1 cellular context compared by ENCODE assay signal in the genomic region with DNA sequence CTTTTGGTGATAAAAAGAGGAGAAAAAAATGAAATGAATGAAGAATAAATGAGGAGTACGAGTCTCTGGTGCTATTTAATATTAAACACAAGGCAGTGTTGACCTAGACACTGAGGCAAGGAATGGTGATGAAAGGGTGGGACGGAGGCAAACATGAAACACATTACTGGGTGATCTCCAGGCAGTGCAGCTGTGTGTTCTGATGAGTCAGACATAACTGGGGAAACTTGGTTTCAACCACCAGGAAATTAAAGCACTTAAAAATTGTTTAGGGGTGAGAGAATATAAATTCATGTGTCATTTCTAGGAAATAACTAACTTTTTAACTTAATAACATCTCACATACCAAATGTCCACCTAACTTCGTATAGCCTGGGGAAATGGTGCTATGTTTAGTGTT.
TF ChIP-seq lines count a peak whose summit lies in the region.

No MANE protein-coding gene starts in this region.

TF ChIP-seq in endothelial cell of umbilical vein, 7 proteins besides CTCF, POLR2A, EP300 and RAD21:
- peak; percentile 89 for TF ChIP-seq FOS (IDR thresholded peaks at IDR 0.05; ENCODE audit: borderline replicate concordance, insufficient read depth, low read length)
- peak; percentile 31 for TF ChIP-seq POLR2AphosphoS5 (IDR thresholded peaks at IDR 0.05; ENCODE audit: insufficient read depth, low read depth, low read length)
- peak; percentile 73 for TF ChIP-seq JUN (IDR thresholded peaks at IDR 0.05; ENCODE audit: borderline replicate concordance, insufficient read depth, insufficient read length, low read depth)
- TF ChIP-seq, protein P1, sequence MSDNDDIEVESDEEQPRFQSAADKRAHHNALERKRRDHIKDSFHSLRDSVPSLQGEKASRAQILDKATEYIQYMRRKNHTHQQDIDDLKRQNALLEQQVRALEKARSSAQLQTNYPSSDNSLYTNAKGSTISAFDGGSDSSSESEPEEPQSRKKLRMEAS (IDR thresholded peaks at IDR 0.05; ENCODE audit: insufficient read depth, insufficient read length) = no peak
